ENCODE assay signal across 18 cellular contexts in the genomic region with DNA sequence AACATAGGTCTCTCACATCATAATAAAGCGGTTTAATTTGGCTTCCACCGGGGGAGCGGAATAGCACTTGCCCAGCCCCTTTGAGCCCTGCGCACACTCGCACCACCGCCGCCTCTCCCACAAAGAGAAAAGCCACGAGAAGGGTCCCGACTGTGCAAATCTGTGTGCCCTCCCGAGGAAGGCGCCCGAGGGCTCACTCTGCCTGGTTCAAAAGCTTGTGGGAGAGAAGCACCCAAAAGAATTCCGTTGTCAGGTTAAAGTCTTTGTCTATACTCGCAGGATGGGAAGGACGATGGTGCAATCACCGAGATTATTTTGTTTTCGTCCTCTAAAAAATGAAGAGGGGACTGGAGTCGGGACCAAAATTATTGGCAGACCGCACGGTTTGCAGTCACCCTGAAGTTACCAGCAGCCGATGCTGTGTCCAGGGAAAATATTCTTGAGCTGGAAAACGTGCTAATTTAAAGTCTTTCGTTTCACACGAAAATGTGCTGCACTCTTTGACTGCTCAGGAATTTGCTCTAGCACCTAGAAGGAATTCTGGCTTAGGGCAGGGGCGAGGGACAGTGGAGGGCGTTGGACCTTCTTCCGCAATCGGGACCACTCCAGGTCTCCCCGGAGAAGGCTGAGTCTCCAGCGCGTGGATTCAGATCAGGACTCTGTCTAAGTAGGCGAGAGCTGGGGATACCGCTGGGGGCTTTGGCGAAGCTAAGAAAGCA. TPM values are rescaled to one million over a fixed set of nuclear protein-coding genes. Genes with fewer than 3 reads are reported as not detected.
DNase-seq lines count a peak whose midpoint lies in the region; ATAC-seq and TF ChIP-seq lines count a peak whose summit lies in the region.
"Had no signal": no experiment of that assay in that cellular context is flagged by ENCODE, and none has a peak within 500 bp of the region (broad histone marks: within the 10 kb centered on the region; RNA-seq: fewer than 3 reads in every experiment).

No MANE protein-coding gene starts in this region.

- H3K9me2 ChIP-seq in neural cell (ENCODE audit: insufficient read depth, low read length): no peaks in the 10 kb centered on the region

- peaks cover 41% of the 10 kb centered on the region for H3K27me3 Mint-ChIP-seq in endothelial cell (ENCODE audit: unreplicated experiment)

- TF ChIP-seq EP300 in neural cell (conservative IDR thresholded peaks at IDR 0.05; ENCODE audit: poor library complexity, severe bottlenecking): no peak
- no peak for TF ChIP-seq EP300 in upper lobe of left lung (IDR thresholded peaks at IDR 0.05)

- H3K27me3 ChIP-seq in neural cell (ENCODE audit: insufficient read depth, low read depth, low read length) (peaks cover 89% of the 10 kb centered on the region), right atrium auricular region (peaks cover 48 to 58% of the 10 kb centered on the region in 2 donors), upper lobe of left lung (peaks cover 2 to 77% (median 37%) of the 10 kb centered on the region in 4 donors)

- CTCF ChIA-PET in HEK293 (lab: Yijun Ruan, JAX): interaction anchor here (0.6 to 4.0 kb wide), 12 partner anchors 10 to 1665 kb away, joined by 3 to 30 read pairs (median 3); no protein-coding TSS in a partner anchor

- no peaks in the 10 kb centered on the region for H4K20me1 ChIP-seq in neural cell (ENCODE audit: insufficient read depth)

- peaks cover 10% of the 10 kb centered on the region; the same call in 1 of the 2 replicates for H3K4me1 ChIP-seq in ES-I3 (ENCODE audit: insufficient read depth, low read length)
- H3K4me1 ChIP-seq in HEK293 (ENCODE audit: control insufficient read depth, insufficient read depth, low read length): peaks cover 6% of the 10 kb centered on the region
- H3K4me1 ChIP-seq in right atrium auricular region: peaks cover 0 to 18% of the 10 kb centered on the region in 2 donors
- H3K4me1 ChIP-seq in upper lobe of left lung: peaks cover 5 to 36% (median 14%) of the 10 kb centered on the region in 4 donors

- DNase-seq in endothelial cell (ENCODE audit: low spot score) (peak; percentile 12), NCI-H2196 treated with DMSO at 0.1 percent for 48 hours (lab: John Stamatoyannopoulos, UW; ENCODE audit: unreplicated experiment) (no peak), right atrium auricular region (ENCODE audit: low spot score) (no peak), upper lobe of left lung (no peak)
- DNase-seq: activated CD4-positive, alpha-beta T cell treated with anti-CD3 and anti-CD28 coated beads, Interleukin-2, amount 10 ng/mL, durations not matched to agents 24 days and 14 days; DMS53; hypothalamus; lower lobe of right lung; NCI-H2107; T1000 had no signal

- no peaks in the 10 kb centered on the region for H3K9me3 Mint-ChIP-seq in endothelial cell (ENCODE audit: unreplicated experiment)
- H3K9me3 Mint-ChIP-seq: stimulated activated naive CD8-positive, alpha-beta T cell treated with anti-CD3 and anti-CD28 coated beads, Interleukin-15, Interleukin-2, amounts not matched to agents 100 ng/mL and 50 ng/mL, for 24 hours had no signal

- H3K27ac ChIP-seq in HEK293 (ENCODE audit: extremely low read depth, low read depth, low read length): peak overlapping the region; percentile 19; the same call in 1 of the 2 replicates
- H3K27ac ChIP-seq in neural cell (ENCODE audit: low read length): no peak overlapping the region
- H3K27ac ChIP-seq in right atrium auricular region: no peak overlapping the region
- no peak overlapping the region for H3K27ac ChIP-seq in upper lobe of left lung
- H3K27ac ChIP-seq: ascending aorta, C4-2B, lower lobe of right lung had no signal

- no peak overlapping the region for H3K4me2 ChIP-seq in neural cell (ENCODE audit: low read length)

- H3K4me3 ChIP-seq in HEK293 (ENCODE audit: low read depth, low read length): peak overlapping the region; percentile 34
- no peak overlapping the region for H3K4me3 ChIP-seq in neural cell (ENCODE audit: low read length)
- H3K4me3 ChIP-seq in right atrium auricular region: no peak overlapping the region
- no peak overlapping the region for H3K4me3 ChIP-seq in upper lobe of left lung
- H3K4me3 ChIP-seq: ascending aorta, lower lobe of right lung had no signal

- POLR2A ChIA-PET in HEK293 (lab: Yijun Ruan, JAX): interaction anchor here (0.7 to 1.2 kb wide), 5 partner anchors 9 to 262 kb away, joined by 3 to 4 read pairs (median 3); no protein-coding TSS in a partner anchor

- no peak for TF ChIP-seq POLR2A in upper lobe of left lung (IDR thresholded peaks at IDR 0.05)

- H3K36me3 Mint-ChIP-seq in endothelial cell (ENCODE audit: low read depth, unreplicated experiment): no peaks in the 10 kb centered on the region

- TF ChIP-seq RAD21 in neural cell (conservative IDR thresholded peaks at IDR 0.05): no peak

- no peak overlapping the region for H2AFZ ChIP-seq in neural cell (ENCODE audit: low read depth, low read length)

- H3K27ac Mint-ChIP-seq in endothelial cell (ENCODE audit: unreplicated experiment): no peak overlapping the region
- H3K27ac Mint-ChIP-seq: activated CD4-positive, alpha-beta T cell treated with anti-CD3 and anti-CD28 coated beads, Interleukin-2, amount 10 ng/mL, durations not matched to agents 24 days and 14 days; stimulated activated naive CD8-positive, alpha-beta T cell treated with anti-CD3 and anti-CD28 coated beads, Interleukin-15, Interleukin-2, amounts not matched to agents 100 ng/mL and 50 ng/mL, for 24 hours had no signal

- no peak for ATAC-seq in upper lobe of left lung (ENCODE audit: low FRiP score in 2 of 2)
- ATAC-seq: Right ventricle myocardium inferior had no signal

- H3K9ac ChIP-seq in ES-I3 (ENCODE audit: low read depth, low read length) (peak overlapping the region; percentile 34; the same call in 1 of the 2 replicates), neural cell (ENCODE audit: low read length) (no peak overlapping the region)

- peak overlapping the region; percentile 16 for H3K4me3 Mint-ChIP-seq in endothelial cell (ENCODE audit: unreplicated experiment)
- H3K4me3 Mint-ChIP-seq: activated CD4-positive, alpha-beta T cell treated with anti-CD3 and anti-CD28 coated beads, Interleukin-2, amount 10 ng/mL, durations not matched to agents 24 days and 14 days; stimulated activated naive CD8-positive, alpha-beta T cell treated with anti-CD3 and anti-CD28 coated beads, Interleukin-15, Interleukin-2, amounts not matched to agents 100 ng/mL and 50 ng/mL, for 24 hours had no signal

- H3K9me3 ChIP-seq in ES-I3 (ENCODE audit: control insufficient read depth, insufficient read depth, low read length) (no peaks in the 10 kb centered on the region), HEK293 (ENCODE audit: control insufficient read depth, insufficient read depth, low read depth, low read length) (no peaks in the 10 kb centered on the region), neural cell (ENCODE audit: low read length) (peaks cover 3% of the 10 kb centered on the region), right atrium auricular region (no peaks in the 10 kb centered on the region), upper lobe of left lung (no peaks in the 10 kb centered on the region)
- H3K9me3 ChIP-seq: ascending aorta, lower lobe of right lung had no signal

- H3K36me3 ChIP-seq in ES-I3 (ENCODE audit: insufficient read depth, low read length): no peaks in the 10 kb centered on the region
- H3K36me3 ChIP-seq in HEK293 (ENCODE audit: control insufficient read depth in 2 of 2, insufficient read depth in 1 of 2, low read length in 2 of 2): no peaks in the 10 kb centered on the region
- H3K36me3 ChIP-seq in neural cell (ENCODE audit: insufficient read depth, low read length): no peaks in the 10 kb centered on the region
- H3K36me3 ChIP-seq in right atrium auricular region: no peaks in the 10 kb centered on the region
- H3K36me3 ChIP-seq in upper lobe of left lung: no peaks in the 10 kb centered on the region
- H3K36me3 ChIP-seq: ascending aorta, lower lobe of right lung had no signal

- peaks cover 27% of the 10 kb centered on the region for H3K4me1 Mint-ChIP-seq in endothelial cell (ENCODE audit: unreplicated experiment)

- H3K79me2 ChIP-seq in neural cell (replicated peaks; ENCODE audit: insufficient read depth, low read length): no peaks in the 10 kb centered on the region

- 10% methylated on average over 24 to 34 of the region's 34 CpGs for WGBS in upper lobe of left lung, 2 donors

- TF ChIP-seq CTCF in HEK293 (tag by site-specific recombination; IDR thresholded peaks at IDR 0.05): no peak
- TF ChIP-seq CTCF in endothelial cell (IDR thresholded peaks at IDR 0.05; ENCODE audit: unreplicated experiment): no peak
- TF ChIP-seq CTCF in neural cell (IDR thresholded peaks at IDR 0.05; ENCODE audit: poor library complexity, severe bottlenecking): no peak
- TF ChIP-seq CTCF in right atrium auricular region (IDR thresholded peaks at IDR 0.05): no peak
- TF ChIP-seq CTCF in upper lobe of left lung (IDR thresholded peaks at IDR 0.05): no peak

- no peaks in the 10 kb centered on the region for H3F3A ChIP-seq in neural cell (ENCODE audit: insufficient read depth, low read length, poor library complexity, severe bottlenecking)

TF ChIP-seq in HEK293, 187 proteins besides CTCF, POLR2A, EP300 and RAD21 (continues in another document):
- TF ChIP-seq ZBTB17 (tag by site-specific recombination; IDR thresholded peaks at IDR 0.05): peak; percentile 17; the same call in 1 of the 2 replicates

TF ChIP-seq in neural cell, 6 proteins besides CTCF, POLR2A, EP300 and RAD21 (continues in another document):
- peak; percentile 82 for TF ChIP-seq EZH2 (IDR thresholded peaks at IDR 0.05; ENCODE audit: borderline replicate concordance, insufficient read depth, low read length, poor library complexity, severe bottlenecking)
- no peak for TF ChIP-seq TAF1 (IDR thresholded peaks at IDR 0.05; ENCODE audit: low read depth)
- TF ChIP-seq POLR2AphosphoS5 (IDR thresholded peaks at IDR 0.05): peak; percentile 84

RNA-seq across cellular contexts. Expression of a gene that starts 6.6 kb away (rescaled TPM):
- total RNA-seq in endothelial cell (ENCODE audit: unreplicated experiment) (17.1 TPM), right atrium auricular region (not detected), upper lobe of left lung (1 to 10 TPM in 1 of 6 donors, under 1 TPM in 3, not detected in 2; 0.10 to 1.6 (median 0.50) TPM)
- polyA plus RNA-seq in neural cell: 0.08 TPM in 1 of 2 replicates, not detected in the other
- not detected in 2 replicates for polyA minus RNA-seq in neural cell
- total RNA-seq: ascending aorta, fibroblast of lung, lower lobe of right lung, Right ventricle myocardium inferior had no signal
